1 cellular context compared by ENCODE assay signal in the genomic region with DNA sequence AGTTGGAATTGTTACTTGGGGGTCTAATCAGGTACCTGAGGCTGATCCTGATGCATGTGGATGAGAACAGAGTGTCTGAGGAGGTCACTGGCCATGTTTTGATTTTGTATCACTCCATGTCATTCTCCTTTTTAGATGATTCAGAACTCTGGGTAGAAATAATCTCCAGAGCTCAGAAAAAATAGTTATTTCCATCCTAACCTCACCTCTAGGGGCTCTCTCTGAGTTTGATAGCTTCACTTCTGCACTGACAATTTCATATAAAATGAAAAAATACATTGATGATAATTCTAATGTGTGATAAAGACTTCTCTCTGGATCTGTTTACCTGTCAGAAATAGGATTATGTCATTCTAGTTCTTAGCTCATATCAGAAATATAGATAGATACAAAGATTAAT.
TF ChIP-seq lines count a peak whose summit lies in the region.

No MANE protein-coding gene starts in this region.

TF ChIP-seq in GM23338, 12 proteins besides CTCF, POLR2A, EP300 and RAD21 (continued from another document):
- TF ChIP-seq ZNF462 (CRISPR knock-in tag; IDR thresholded peaks at IDR 0.05): no peak
- no peak for TF ChIP-seq ZNF331 (CRISPR knock-in tag; IDR thresholded peaks at IDR 0.05; ENCODE audit: low read depth)
- no peak for TF ChIP-seq ZNF114 (CRISPR knock-in tag; IDR thresholded peaks at IDR 0.05)
- TF ChIP-seq EZH2phosphoT487 (IDR thresholded peaks at IDR 0.05; ENCODE audit: unreplicated experiment): no peak
- no peak for TF ChIP-seq STAT1 (IDR thresholded peaks at IDR 0.05; ENCODE audit: unreplicated experiment)
- no peak for TF ChIP-seq EZH2 (IDR thresholded peaks at IDR 0.05; ENCODE audit: low read depth, unreplicated experiment)
